11 cellular contexts compared by ENCODE assay signal in genomic region chr10:50520115-50520514, GRCh38.
"Had no signal": no experiment of that assay in that cellular context is flagged by ENCODE, and none has a peak within 500 bp of the region (broad histone marks: within the 10 kb centered on the region; RNA-seq: fewer than 3 reads in every experiment).

No MANE protein-coding gene starts in this region.

- FAIRE-seq: H1, H54 had no signal

- H3K27ac ChIP-seq: GM23248 had no signal

- H3K27ac Mint-ChIP-seq: HFFc6 had no signal

- H3K9ac ChIP-seq: GM23248 had no signal

- H3K9me3 ChIP-seq: HAP-1 had no signal

- H3K4me3 ChIP-seq: GM23248, GM23338, HAP-1 had no signal

- ATAC-seq: GM23338, HCT116 had no signal

- DNase-seq: GM23248, GOT3, H7, H9, HCEC 1CT, HFFc6 had no signal

- H2AFZ ChIP-seq: GM23248, GM23338 had no signal

- H3K9me3 Mint-ChIP-seq: GM23338, H9, HFFc6 had no signal

- H3K4me1 ChIP-seq: HAP-1 had no signal

- H3K4me2 ChIP-seq: GM23338 had no signal

- H3K4me3 Mint-ChIP-seq: GM23338, H9, HFFc6 had no signal

- H3K36me3 ChIP-seq: HAP-1 had no signal
